Comparison of ENCODE assay signal across 8 cellular contexts in the genomic region with DNA sequence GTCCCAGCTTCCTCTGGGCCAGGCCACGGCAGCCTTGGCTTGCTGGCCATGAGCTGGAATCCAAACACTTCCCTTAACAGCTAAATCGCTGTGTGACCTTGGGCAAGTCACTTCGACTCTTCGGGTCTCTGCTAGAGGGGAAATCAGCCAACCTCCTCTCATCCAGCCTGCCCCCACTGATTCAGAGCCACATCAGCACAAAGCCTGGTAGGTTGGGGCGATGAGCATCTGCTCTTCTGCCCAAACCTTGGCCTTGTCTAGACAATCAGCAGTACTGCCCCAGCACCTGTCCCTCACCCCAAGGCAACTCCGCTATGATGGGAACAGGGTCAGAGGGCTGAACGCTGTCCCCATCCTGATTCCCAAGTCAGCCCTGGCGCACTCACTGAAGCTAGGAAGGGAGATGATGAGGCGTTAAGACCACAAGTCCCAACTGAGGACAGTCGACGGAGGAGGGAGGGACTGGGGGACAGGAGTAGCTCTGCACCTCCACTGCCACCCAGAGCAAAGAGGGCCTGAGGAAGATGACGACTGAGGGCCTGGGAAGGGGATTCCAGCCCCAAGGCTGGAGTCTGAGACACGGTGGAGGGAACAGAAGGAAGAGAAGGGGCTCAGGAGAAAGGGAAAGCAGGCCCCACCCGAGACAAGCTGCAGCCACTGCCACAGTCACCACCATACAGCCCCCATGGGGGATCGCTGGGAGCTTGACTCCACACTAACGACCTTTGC. TPM values are rescaled to one million over a fixed set of nuclear protein-coding genes. Genes with fewer than 3 reads are reported as not detected.
A peak's percentile ranks its signal among the peaks of the same experiment; 100 is the strongest.
DNase-seq lines count a peak whose midpoint lies in the region; ATAC-seq and TF ChIP-seq lines count a peak whose summit lies in the region.

No MANE protein-coding gene starts in this region.

- peaks cover 5 to 61% (median 50%) of the 10 kb centered on the region in 4 donors for H3K4me1 ChIP-seq in tibial artery

- H3K9me3 ChIP-seq in tibial artery, result no peaks in the 10 kb centered on the region

- DNase-seq in activated T-cell treated with anti-CD3 and anti-CD28 coated beads, Interleukin-2, amount 50 U/mL, for 72 hours, result no peak
- no peak for DNase-seq in activated T-cell treated with anti-CD3 and anti-CD28 coated beads, Interleukin-2, amount 50 U/mL, for 48 hours
- no peak for DNase-seq in activated naive CD4-positive, alpha-beta T cell treated with anti-CD3 and anti-CD28 coated beads, Interleukin-2, amount 50 U/mL, for 72 hours (ENCODE audit: low spot score in 2 of 2)
- DNase-seq in kidney tubule cell (ENCODE audit: low spot score) (peak; percentile 25), tibial artery (no peak), occipital lobe (lab: John Stamatoyannopoulos, UW) (no peak), hippocampal formation (lab: John Stamatoyannopoulos, UW) (no peak)

- no peaks in the 10 kb centered on the region for H3K36me3 ChIP-seq in tibial artery

- H3K27me3 Mint-ChIP-seq in activated T-cell treated with anti-CD3 and anti-CD28 coated beads, Interleukin-2, amount 50 U/mL, for 72 hours (ENCODE audit: low read depth), result no peaks in the 10 kb centered on the region

- H3K9me3 Mint-ChIP-seq in activated T-cell treated with anti-CD3 and anti-CD28 coated beads, Interleukin-2, amount 50 U/mL, for 72 hours, result no peaks in the 10 kb centered on the region
- no peaks in the 10 kb centered on the region for H3K9me3 Mint-ChIP-seq in activated naive CD4-positive, alpha-beta T cell treated with anti-CD3 and anti-CD28 coated beads, Interleukin-2, amount 50 U/mL, for 72 hours

- no peak for TF ChIP-seq CTCF in tibial artery (IDR thresholded peaks at IDR 0.05)

- H3K27ac Mint-ChIP-seq in activated T-cell treated with anti-CD3 and anti-CD28 coated beads, Interleukin-2, amount 50 U/mL, for 72 hours, result peak overlapping the region; percentile 84
- H3K27ac Mint-ChIP-seq in activated naive CD4-positive, alpha-beta T cell treated with anti-CD3 and anti-CD28 coated beads, Interleukin-2, amount 50 U/mL, for 72 hours, result peak overlapping the region; percentile 94 to 98

- peaks cover 39% of the 10 kb centered on the region for H3K4me1 Mint-ChIP-seq in activated T-cell treated with anti-CD3 and anti-CD28 coated beads, Interleukin-2, amount 50 U/mL, for 72 hours (ENCODE audit: low read depth)

- no peaks in the 10 kb centered on the region for H3K27me3 ChIP-seq in tibial artery

- peaks cover 0 to 4% of the 10 kb centered on the region in 2 donors for H3K36me3 Mint-ChIP-seq in activated T-cell treated with anti-CD3 and anti-CD28 coated beads, Interleukin-2, amount 50 U/mL, for 72 hours (ENCODE audit: insufficient read depth in 2 of 2)
- H3K36me3 Mint-ChIP-seq in activated naive CD4-positive, alpha-beta T cell treated with anti-CD3 and anti-CD28 coated beads, Interleukin-2, amount 50 U/mL, for 72 hours, result peaks cover 8 to 19% of the 10 kb centered on the region in 2 donors

- H3K27ac ChIP-seq in tibial artery, result peak overlapping the region; percentile 77 to 78

- H3K4me3 ChIP-seq in tibial artery, result peak overlapping the region; percentile 81 to 94

- no peak for ATAC-seq in activated T-cell treated with anti-CD3 and anti-CD28 coated beads, Interleukin-2, amount 50 U/mL, for 72 hours (replicated peaks in 1 of 2)
- no peak for ATAC-seq in activated naive CD4-positive, alpha-beta T cell treated with anti-CD3 and anti-CD28 coated beads, Interleukin-2, amount 50 U/mL, for 72 hours
- no peak for ATAC-seq in HG03439 (IDR thresholded peaks at IDR 0.05; ENCODE audit: unreplicated experiment)

- H3K4me3 Mint-ChIP-seq in activated T-cell treated with anti-CD3 and anti-CD28 coated beads, Interleukin-2, amount 50 U/mL, for 72 hours, result peak overlapping the region; percentile 81 to 95

- intact Hi-C loops in tibial artery (cut with DNase I; ENCODE audit: low total_unique reads), result loop anchor here (10.0 kb wide), 1 partner anchor 955 kb away; a partner anchor contains a TSS

RNA-seq across cellular contexts. Expression of a gene that starts 1.3 kb away (rescaled TPM):
- 10 to 100 TPM; 32.1 to 49.7 TPM for total RNA-seq in activated T-cell treated with anti-CD3 and anti-CD28 coated beads, Interleukin-2, amount 50 U/mL, for 72 hours
- total RNA-seq in activated naive CD4-positive, alpha-beta T cell treated with anti-CD3 and anti-CD28 coated beads, Interleukin-2, amount 50 U/mL, for 72 hours, result 10 to 100 TPM; 56.9 to 93.2 TPM
- 17.5 TPM for total RNA-seq in occipital lobe

RNA-seq across cellular contexts. Expression of a gene that starts 39.2 kb away (rescaled TPM):
- total RNA-seq in activated T-cell treated with anti-CD3 and anti-CD28 coated beads, Interleukin-2, amount 50 U/mL, for 72 hours, result under 1 TPM in 1 of 2 donors, not detected in 1; 0.14 TPM
- under 1 TPM in 1 of 2 donors, not detected in 1; 0.10 TPM for total RNA-seq in activated naive CD4-positive, alpha-beta T cell treated with anti-CD3 and anti-CD28 coated beads, Interleukin-2, amount 50 U/mL, for 72 hours
- total RNA-seq in occipital lobe, result 1.1 TPM
